Comparison of ENCODE assay signal across 8 cellular contexts in the genomic region with DNA sequence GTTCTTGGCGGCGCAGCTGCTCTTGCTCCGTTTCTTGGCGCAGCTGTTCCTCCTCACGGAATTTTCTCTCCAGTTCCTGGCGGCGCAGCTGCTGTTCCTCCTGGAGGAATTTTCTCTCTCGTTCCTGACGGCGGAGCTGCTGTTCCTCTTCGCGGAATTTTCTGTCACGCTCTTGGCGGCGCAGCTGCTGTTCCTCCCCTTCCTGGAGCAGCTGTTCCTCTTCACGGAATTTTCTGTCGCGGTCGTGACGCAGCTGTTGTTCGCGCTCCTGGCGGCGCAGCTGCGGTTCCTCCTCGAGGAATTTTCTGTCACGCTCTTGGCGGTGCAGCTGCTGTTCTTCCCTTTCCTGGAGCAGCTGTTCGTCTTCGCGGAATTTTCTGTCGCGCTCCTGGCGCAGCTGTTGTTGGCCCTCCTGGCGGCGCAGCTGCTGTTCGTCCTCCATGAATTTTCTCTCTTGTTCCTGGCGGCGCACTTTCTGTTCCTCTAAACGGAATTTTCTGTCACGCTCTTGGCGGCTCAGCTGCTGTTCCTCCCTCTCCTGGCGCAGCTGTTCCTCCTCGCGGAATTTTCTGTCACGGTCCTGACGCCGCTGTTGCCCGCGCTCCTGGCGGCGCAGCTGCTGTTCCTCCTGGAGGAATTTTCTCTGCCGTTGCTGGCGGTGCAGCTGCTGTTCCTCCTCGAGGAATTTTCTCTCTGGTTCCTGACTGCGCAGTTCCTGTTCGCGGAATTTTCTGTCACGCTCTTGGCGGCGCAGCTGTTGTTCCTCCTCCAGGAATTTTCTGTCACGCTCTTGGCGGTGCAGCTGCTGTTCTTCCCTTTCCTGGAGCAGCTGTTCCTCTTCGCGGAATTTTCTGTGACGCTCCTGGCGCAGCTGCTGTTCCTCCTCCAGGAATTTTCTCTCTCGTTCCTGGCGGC. TPM values are rescaled to one million over a fixed set of nuclear protein-coding genes. Genes with fewer than 3 reads are reported as not detected.
DNase-seq lines count a peak whose midpoint lies in the region; ATAC-seq and TF ChIP-seq lines count a peak whose summit lies in the region.

No MANE protein-coding gene starts in this region.

- no peak overlapping the region for H3K27ac Mint-ChIP-seq in Calu3 (ENCODE audit: unreplicated experiment)

- ATAC-seq in HG03432 (IDR thresholded peaks at IDR 0.05; ENCODE audit: unreplicated experiment) = no peak

- peak overlapping the region; percentile 57 for H3K4me3 ChIP-seq in epithelial cell of proximal tubule (ENCODE audit: low read depth, low read length)

- no peaks in the 10 kb centered on the region for H3K9me3 Mint-ChIP-seq in Calu3 (ENCODE audit: low read depth, unreplicated experiment)

- CTCF ChIA-PET in Calu3 (lab: Charles Lee) = no interaction called here

- no TSS peak for BruUV-seq in Calu3 (replicated peaks; lab: Mats Ljungman, UMichigan)

- TF ChIP-seq CTCF in Calu3 (IDR thresholded peaks at IDR 0.05; ENCODE audit: unreplicated experiment) = no peak
- TF ChIP-seq CTCF in epithelial cell of proximal tubule (conservative IDR thresholded peaks at IDR 0.05; ENCODE audit: low read depth, low read length) = no peak

- peak overlapping the region; percentile 15 for H3K4me3 Mint-ChIP-seq in Calu3 (ENCODE audit: low read depth, unreplicated experiment)

- H3K27me3 Mint-ChIP-seq in Calu3 (ENCODE audit: unreplicated experiment) = peaks cover 20% of the 10 kb centered on the region

- intact Hi-C loops in Calu3 (cut with micrococcal nuclease; ENCODE audit: unreplicated experiment) = no loop called here

- no peak for DNase-seq in Calu3
- peak; percentile 37 for DNase-seq in NCI-H226
- DNase-seq in epithelial cell of proximal tubule (ENCODE audit: low read depth) = no peak
- peak; percentile 35 for DNase-seq in myocyte (ENCODE audit: low read depth)
- DNase-seq in amniotic stem cell (lab: John Stamatoyannopoulos, UW) = no peak
- DNase-seq in AML-193 (lab: John Stamatoyannopoulos, UW) = no peak
- DNase-seq in GOT3 (lab: John Stamatoyannopoulos, UW) = no peak

- H3K36me3 Mint-ChIP-seq in Calu3 (ENCODE audit: insufficient read depth, unreplicated experiment) = no peaks in the 10 kb centered on the region

- H3K4me1 Mint-ChIP-seq in Calu3 (ENCODE audit: low read depth, unreplicated experiment) = peaks cover 13% of the 10 kb centered on the region

RNA-seq across cellular contexts. Expression of a gene that starts 7.0 kb away (rescaled TPM):
- total RNA-seq in Calu3 (2022) = 0.07 TPM in 1 of 2 replicates, not detected in the other
- under 0.01 TPM in 1 of 2 replicates, not detected in the other for total RNA-seq in epithelial cell of proximal tubule
- total RNA-seq in myocyte = not detected in 2 replicates
- 0.04 TPM for polyA plus RNA-seq in myocyte (2012)

RNA-seq across cellular contexts. Expression of a gene that starts 19.4 kb away (rescaled TPM):
- total RNA-seq in Calu3 (2022) = not detected in 2 replicates
- total RNA-seq in epithelial cell of proximal tubule = not detected in 2 replicates
- total RNA-seq in myocyte = not detected in 2 replicates
- polyA plus RNA-seq in myocyte (2012) = not detected

RNA-seq across cellular contexts. Expression of a gene that starts 50.8 kb away (rescaled TPM):
- total RNA-seq in Calu3 (2022) = not detected in 2 replicates
- total RNA-seq in epithelial cell of proximal tubule = not detected in 2 replicates
- total RNA-seq in myocyte = 1.0 and 1.9 TPM in 2 replicates
- 0.18 TPM for polyA plus RNA-seq in myocyte (2012)

Comparison
In these comparisons a context has a peak if more than half of its experiments do, and no peak if none do; other contexts are left out.
1. DNase-seq: peak in NCI-H226 (single experiment) and myocyte (single experiment); none in Calu3 (single experiment), epithelial cell of proximal tubule (single experiment), amniotic stem cell (single experiment), AML-193 (0 of 2) and GOT3 (single experiment).